Comparison of ENCODE assay signal across 19 cellular contexts in genomic region chr18:75779450-75779849, GRCh38.
DNase-seq lines count a peak whose midpoint lies in the region; ATAC-seq, FAIRE-seq and TF ChIP-seq lines count a peak whose summit lies in the region.
"Had no signal": no experiment of that assay in that cellular context is flagged by ENCODE, and none has a peak within 500 bp of the region (broad histone marks: within the 10 kb centered on the region; RNA-seq: fewer than 3 reads in every experiment).

No MANE protein-coding gene starts in this region.

- no peaks in the 10 kb centered on the region for H3K36me3 Mint-ChIP-seq in naive thymus-derived CD4-positive, alpha-beta T cell
- H3K36me3 Mint-ChIP-seq: CD4-positive, alpha-beta memory T cell had no signal

- H3K4me3 ChIP-seq in naive thymus-derived CD4-positive, alpha-beta T cell (ENCODE audit: low read length), result no peak overlapping the region
- H3K4me3 ChIP-seq: HAP-1 had no signal

- no peaks in the 10 kb centered on the region for H3K4me1 ChIP-seq in naive thymus-derived CD4-positive, alpha-beta T cell (ENCODE audit: control insufficient read depth in 2 of 2, insufficient read depth in 2 of 2, low read length in 2 of 2)
- H3K4me1 ChIP-seq: HAP-1 had no signal

- no peaks in the 10 kb centered on the region for H3K9me3 ChIP-seq in naive thymus-derived CD4-positive, alpha-beta T cell (ENCODE audit: control insufficient read depth in 2 of 3, low read length in 3 of 3)
- H3K9me3 ChIP-seq: HAP-1 had no signal

- peaks cover 0 to 4% (median 0%) of the 10 kb centered on the region in 7 donors for H3K4me1 Mint-ChIP-seq in naive thymus-derived CD4-positive, alpha-beta T cell
- H3K4me1 Mint-ChIP-seq: CD4-positive, alpha-beta memory T cell had no signal

- H3K27ac Mint-ChIP-seq in naive thymus-derived CD4-positive, alpha-beta T cell, result no peak overlapping the region
- H3K27ac Mint-ChIP-seq: CD4-positive, alpha-beta memory T cell; HFFc6 had no signal

- H3K27ac ChIP-seq in naive thymus-derived CD4-positive, alpha-beta T cell (ENCODE audit: low read depth, low read length), result no peak overlapping the region

- H3K9me3 Mint-ChIP-seq in naive thymus-derived CD4-positive, alpha-beta T cell, result peaks cover 0 to 1% (median 0%) of the 10 kb centered on the region in 11 donors
- H3K9me3 Mint-ChIP-seq: CD4-positive, alpha-beta memory T cell had no signal

- POLR2A ChIA-PET in naive thymus-derived CD4-positive, alpha-beta T cell (lab: Charles Lee), result no interaction called here

- CTCF ChIA-PET in naive thymus-derived CD4-positive, alpha-beta T cell (lab: Charles Lee), result no interaction called here

- H3K27me3 ChIP-seq in naive thymus-derived CD4-positive, alpha-beta T cell (ENCODE audit: control insufficient read depth in 2 of 2, insufficient read depth in 2 of 2, low read length in 2 of 2), result no peaks in the 10 kb centered on the region

- H3K4me3 Mint-ChIP-seq in naive thymus-derived CD4-positive, alpha-beta T cell, result no peak overlapping the region
- H3K4me3 Mint-ChIP-seq: CD4-positive, alpha-beta memory T cell; HFFc6 had no signal

- peak; percentile 77 for DNase-seq in D721Med (ENCODE audit: insufficient read length, low spot score)
- peak; percentile 15 to 44 for DNase-seq in NCI-H524 (lab: John Stamatoyannopoulos, UW)
- no peak for DNase-seq in naive thymus-derived CD4-positive, alpha-beta T cell
- DNase-seq in NOMO-1 treated with DMSO at 0.1 percent for 48 hours (lab: John Stamatoyannopoulos, UW; ENCODE audit: unreplicated experiment), result no peak
- DNase-seq in DMS53 (lab: John Stamatoyannopoulos, UW), result no peak
- DNase-seq: C1 segment of cervical spinal cord; Calu3; CD4-positive, alpha-beta memory T cell; COR-L47; DMS 273 treated with DMSO at 0.1 percent for 48 hours; DMS79 treated with DMSO at 0.1 percent for 48 hours; GF-D8; GOT3; HFFc6 had no signal

- no peaks in the 10 kb centered on the region for H3K36me3 ChIP-seq in naive thymus-derived CD4-positive, alpha-beta T cell (ENCODE audit: control insufficient read depth in 2 of 3, insufficient read depth in 3 of 3, low read length in 3 of 3)
- H3K36me3 ChIP-seq: HAP-1 had no signal

- peak; percentile 26 for ATAC-seq in naive thymus-derived CD4-positive, alpha-beta T cell
- ATAC-seq in GM21619 (IDR thresholded peaks at IDR 0.05; ENCODE audit: unreplicated experiment), result no peak

- H3K27me3 Mint-ChIP-seq in naive thymus-derived CD4-positive, alpha-beta T cell, result peaks cover 0 to 50% (median 19%) of the 10 kb centered on the region in 5 donors

- intact Hi-C loops in naive thymus-derived CD4-positive, alpha-beta T cell (cut with micrococcal nuclease), result no loop called here

- no peak for TF ChIP-seq CTCF in D721Med (IDR thresholded peaks at IDR 0.05; ENCODE audit: insufficient read depth, missing control alignments)

- no peak for FAIRE-seq in D721Med (lab: Jason Lieb, UNC)
- FAIRE-seq: GM12891, GM18507, H54 had no signal

Comparison
In these comparisons a context has a peak if more than half of its experiments do, and no peak if none do; other contexts are left out.
1. DNase-seq: peak in D721Med (single experiment) and NCI-H524 (2 of 2); none in naive thymus-derived CD4-positive, alpha-beta T cell (0 of 9), NOMO-1 treated with DMSO at 0.1 percent for 48 hours (single experiment) and DMS53 (single experiment).